Comparison of ENCODE assay signal across 21 cellular contexts in genomic region chr11:123034587-123034986, GRCh38. TPM values are rescaled to one million over a fixed set of nuclear protein-coding genes. Genes with fewer than 3 reads are reported as not detected.
"Had no signal": no experiment of that assay in that cellular context is flagged by ENCODE, and none has a peak within 500 bp of the region (broad histone marks: within the 10 kb centered on the region; RNA-seq: fewer than 3 reads in every experiment).

No MANE protein-coding gene starts in this region.

- H3K4me3 ChIP-seq: esophagus squamous epithelium, psoas muscle, sigmoid colon, suprapubic skin had no signal

- ATAC-seq: activated CD8-positive, alpha-beta T cell treated with anti-CD3 and anti-CD28 coated beads, Interleukin-2, amount 10 ng/mL, durations not matched to agents 7 days and 5 days; foreskin keratinocyte; psoas muscle; stimulated activated naive CD8-positive, alpha-beta T cell treated with anti-CD3 and anti-CD28 coated beads, Interleukin-15, Interleukin-2, amounts not matched to agents 100 U/mL and 50 U/mL, for 24 hours had no signal

- H3K9me3 Mint-ChIP-seq: naive thymus-derived CD8-positive, alpha-beta T cell; type B pancreatic cell had no signal

- DNase-seq: activated CD4-positive, alpha-beta T cell treated with anti-CD3 and anti-CD28 coated beads for 48 hours; activated CD8-positive, alpha-beta T cell treated with anti-CD3 and anti-CD28 coated beads, Interleukin-2, amount 10 ng/mL, durations not matched to agents 7 days and 5 days; activated naive CD4-positive, alpha-beta T cell treated with Interleukin-2 at 50 U/mL for 16 hours; esophagus squamous epithelium; foreskin keratinocyte; head of caudate nucleus; naive thymus-derived CD8-positive, alpha-beta T cell; psoas muscle; sigmoid colon; stimulated activated CD4-positive, alpha-beta T cell treated with anti-CD3 and anti-CD28 coated beads, Interleukin-12 subunit alpha, Interleukin-12 subunit beta, amount 100 ng/mL, for 4 hours; stimulated activated CD4-positive, alpha-beta T cell treated with anti-CD3 and anti-CD28 coated beads, Interleukin-2, amount 100 ng/mL, for 48 hours; stimulated activated naive CD8-positive, alpha-beta T cell treated with anti-CD3 and anti-CD28 coated beads, Interleukin-15, Interleukin-2, amounts not matched to agents 100 U/mL and 50 U/mL, for 24 hours; T1000; WERI-Rb-1 had no signal

- H3K36me3 Mint-ChIP-seq: naive thymus-derived CD8-positive, alpha-beta T cell; type B pancreatic cell had no signal

- H3K9me3 ChIP-seq: esophagus squamous epithelium, psoas muscle, sigmoid colon, suprapubic skin had no signal

- H3K4me1 Mint-ChIP-seq: naive thymus-derived CD8-positive, alpha-beta T cell had no signal

- H3K27ac ChIP-seq: esophagus squamous epithelium, foreskin keratinocyte, psoas muscle, sigmoid colon, suprapubic skin, WERI-Rb-1 had no signal

- H3K27me3 ChIP-seq: esophagus squamous epithelium, foreskin keratinocyte, sigmoid colon, suprapubic skin had no signal

- H3K4me1 ChIP-seq: esophagus squamous epithelium, foreskin keratinocyte, psoas muscle, sigmoid colon, suprapubic skin had no signal

- H3K36me3 ChIP-seq: esophagus squamous epithelium, sigmoid colon, suprapubic skin, WERI-Rb-1 had no signal

- H3K27ac Mint-ChIP-seq: activated CD8-positive, alpha-beta T cell treated with anti-CD3 and anti-CD28 coated beads, Interleukin-2, amount 10 ng/mL, durations not matched to agents 7 days and 5 days; naive thymus-derived CD8-positive, alpha-beta T cell; type B pancreatic cell had no signal

- H3K4me3 Mint-ChIP-seq: activated CD8-positive, alpha-beta T cell treated with anti-CD3 and anti-CD28 coated beads, Interleukin-2, amount 10 ng/mL, durations not matched to agents 7 days and 5 days; naive thymus-derived CD8-positive, alpha-beta T cell; type B pancreatic cell had no signal

RNA-seq across cellular contexts. Expression of gene BSX, which starts 53.0 kb away (rescaled TPM):
- total RNA-seq: activated CD8-positive, alpha-beta T cell treated with anti-CD3 and anti-CD28 coated beads, Interleukin-2, amount 10 ng/mL, durations not matched to agents 7 days and 5 days; cardiac septum; esophagus squamous epithelium; foreskin keratinocyte; lung microvascular endothelial cell; mononuclear cell; naive thymus-derived CD8-positive, alpha-beta T cell; omental fat pad; psoas muscle; sigmoid colon; suprapubic skin had no signal
- polyA plus RNA-seq: adipose tissue; foreskin keratinocyte; naive thymus-derived CD8-positive, alpha-beta T cell; psoas muscle; sigmoid colon had no signal
